12 cellular contexts compared by ENCODE assay signal in genomic region chr7:140881507-140882228, GRCh38. TPM values are rescaled to one million over a fixed set of nuclear protein-coding genes. Genes with fewer than 3 reads are reported as not detected.
DNase-seq lines count a peak whose midpoint lies in the region; ATAC-seq, FAIRE-seq and TF ChIP-seq lines count a peak whose summit lies in the region.
"Had no signal": no experiment of that assay in that cellular context is flagged by ENCODE, and none has a peak within 500 bp of the region (broad histone marks: within the 10 kb centered on the region; RNA-seq: fewer than 3 reads in every experiment).

No MANE protein-coding gene starts in this region.

- DNase-seq in GM12892 (ENCODE audit: insufficient read length): no peak
- no peak for DNase-seq in NCI-H1436 treated with DMSO at 0.1 percent for 48 hours (lab: John Stamatoyannopoulos, UW)
- no peak for DNase-seq in SHP77 (lab: John Stamatoyannopoulos, UW)
- DNase-seq in activated CD4-positive, alpha-beta memory T cell treated with anti-CD3 and anti-CD28 coated beads, Interleukin-2, amount 10 ng/mL, durations not matched to agents 7 days and 5 days: no peak
- no peak for DNase-seq in SIG-M5 (lab: John Stamatoyannopoulos, UW)
- DNase-seq: activated effector memory CD4-positive, alpha-beta T cell treated with Interleukin-2 at 50 U/mL for 16 hours; esophagus squamous epithelium; NCI-H2029 treated with DMSO at 0.1 percent for 48 hours had no signal

- POLR2A ChIA-PET in activated CD4-positive, alpha-beta memory T cell treated with anti-CD3 and anti-CD28 coated beads, Interleukin-2, amount 10 ng/mL, durations not matched to agents 7 days and 5 days (lab: Charles Lee): no interaction called here

- H3K36me3 Mint-ChIP-seq in activated naive CD8-positive, alpha-beta T cell: peaks cover 9% of the 10 kb centered on the region
- H3K36me3 Mint-ChIP-seq in activated CD4-positive, alpha-beta memory T cell treated with anti-CD3 and anti-CD28 coated beads, Interleukin-2, amount 10 ng/mL, durations not matched to agents 7 days and 5 days (ENCODE audit: low read depth): peaks cover 6% of the 10 kb centered on the region

- CTCF ChIA-PET in activated CD4-positive, alpha-beta memory T cell treated with anti-CD3 and anti-CD28 coated beads, Interleukin-2, amount 10 ng/mL, durations not matched to agents 7 days and 5 days (lab: Charles Lee): no interaction called here

- FAIRE-seq in GM12892 (lab: Jason Lieb, UNC): peak; percentile 65

- no peak for TF ChIP-seq POLR2A in GM12892 (IDR thresholded peaks at IDR 0.05; ENCODE audit: low read depth, low read length)

- H3K27ac Mint-ChIP-seq in activated naive CD8-positive, alpha-beta T cell: peak overlapping the region; percentile 6
- H3K27ac Mint-ChIP-seq in activated CD4-positive, alpha-beta memory T cell treated with anti-CD3 and anti-CD28 coated beads, Interleukin-2, amount 10 ng/mL, durations not matched to agents 7 days and 5 days: no peak overlapping the region

- H3K27me3 Mint-ChIP-seq in activated naive CD8-positive, alpha-beta T cell: no peaks in the 10 kb centered on the region
- H3K27me3 Mint-ChIP-seq in activated CD4-positive, alpha-beta memory T cell treated with anti-CD3 and anti-CD28 coated beads, Interleukin-2, amount 10 ng/mL, durations not matched to agents 7 days and 5 days: no peaks in the 10 kb centered on the region
- H3K27me3 Mint-ChIP-seq: central memory CD8-positive, alpha-beta T cell had no signal

- no peaks in the 10 kb centered on the region for H3K9me3 Mint-ChIP-seq in activated naive CD8-positive, alpha-beta T cell (ENCODE audit: low read depth)
- H3K9me3 Mint-ChIP-seq in activated CD4-positive, alpha-beta memory T cell treated with anti-CD3 and anti-CD28 coated beads, Interleukin-2, amount 10 ng/mL, durations not matched to agents 7 days and 5 days: no peaks in the 10 kb centered on the region
- H3K9me3 Mint-ChIP-seq: central memory CD8-positive, alpha-beta T cell had no signal

- H3K4me1 Mint-ChIP-seq in activated naive CD8-positive, alpha-beta T cell (ENCODE audit: low read depth): peaks cover 54% of the 10 kb centered on the region
- peaks cover 19% of the 10 kb centered on the region for H3K4me1 Mint-ChIP-seq in activated CD4-positive, alpha-beta memory T cell treated with anti-CD3 and anti-CD28 coated beads, Interleukin-2, amount 10 ng/mL, durations not matched to agents 7 days and 5 days

- ATAC-seq in GM19455 (IDR thresholded peaks at IDR 0.05; ENCODE audit: unreplicated experiment) (peak; percentile 46), HG02973 (IDR thresholded peaks at IDR 0.05; ENCODE audit: unreplicated experiment) (peak; percentile 49)

- no peak overlapping the region for H3K4me3 Mint-ChIP-seq in activated naive CD8-positive, alpha-beta T cell
- H3K4me3 Mint-ChIP-seq in activated CD4-positive, alpha-beta memory T cell treated with anti-CD3 and anti-CD28 coated beads, Interleukin-2, amount 10 ng/mL, durations not matched to agents 7 days and 5 days: no peak overlapping the region
- H3K4me3 Mint-ChIP-seq: central memory CD8-positive, alpha-beta T cell had no signal

RNA-seq across cellular contexts. Expression of gene BRAF, which starts 43.1 kb away (rescaled TPM):
- 12.2 TPM for polyA plus RNA-seq in GM12892 (2012; ENCODE audit: missing spikeins)
- total RNA-seq in activated CD4-positive, alpha-beta memory T cell treated with anti-CD3 and anti-CD28 coated beads, Interleukin-2, amount 10 ng/mL, durations not matched to agents 7 days and 5 days: 10 to 100 TPM; 30.3 to 30.9 TPM
